ENCODE assay signal across 19 cellular contexts in the genomic region with DNA sequence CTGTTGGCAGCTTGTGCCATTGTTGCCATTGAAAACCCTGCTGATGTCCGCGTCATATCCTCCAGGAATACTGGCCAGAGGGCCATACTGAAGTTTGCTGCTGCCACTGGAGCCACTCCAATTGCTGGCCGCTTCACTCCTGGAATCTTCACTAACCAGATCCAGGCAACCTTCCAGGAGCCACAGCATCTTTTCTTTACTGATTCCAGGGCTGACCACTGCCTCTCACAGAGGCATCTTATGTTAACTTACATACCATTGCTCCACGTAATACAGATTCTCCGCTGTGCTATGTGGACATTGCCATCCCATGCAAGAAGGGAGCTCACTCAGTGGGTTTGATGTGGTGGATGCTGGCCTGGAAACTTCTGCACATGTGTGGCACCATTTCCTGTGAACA.
DNase-seq lines count a peak whose midpoint lies in the region; ATAC-seq and TF ChIP-seq lines count a peak whose summit lies in the region.
"Had no signal": no experiment of that assay in that cellular context is flagged by ENCODE, and none has a peak within 500 bp of the region (broad histone marks: within the 10 kb centered on the region; RNA-seq: fewer than 3 reads in every experiment).

No MANE protein-coding gene starts in this region.

- no peaks in the 10 kb centered on the region for H3K4me1 Mint-ChIP-seq in T-helper 2 cell treated with Interferon-gamma antibody and Interleukin-4, amounts not matched to agents 5 μg/mL and 100 μg/mL, for 36 hours (ENCODE audit: low read depth)
- H3K4me1 Mint-ChIP-seq: CD14-positive monocyte, T-cell had no signal

- DNase-seq in EH (ENCODE audit: low read depth), result peak; percentile 75
- peak; percentile 49 for DNase-seq in fibroblast of gingiva (ENCODE audit: low read depth)
- peak; percentile 70 for DNase-seq in stromal cell of bone marrow (ENCODE audit: low read depth)
- no peak for DNase-seq in DMS53 treated with DMSO at 0.1 percent for 48 hours (lab: John Stamatoyannopoulos, UW; ENCODE audit: unreplicated experiment)
- no peak for DNase-seq in middle frontal gyrus (ENCODE audit: extremely low spot score, low spot score)
- DNase-seq in T-helper 2 cell treated with Interferon-gamma antibody and Interleukin-4, amounts not matched to agents 5 μg/mL and 100 μg/mL, for 36 hours (ENCODE audit: low spot score), result no peak
- DNase-seq: AML-193, COR-L47, DMS153, KG1, NCI-H1436 treated with DMSO at 0.1 percent for 48 hours, NCI-H2029 treated with DMSO at 0.1 percent for 48 hours, NCI-H2171 treated with DMSO at 0.1 percent for 48 hours, NCI-H748 treated with DMSO at 0.1 percent for 48 hours, OCI-M1, T-cell had no signal

- no peak overlapping the region for H3K4me3 Mint-ChIP-seq in T-helper 2 cell treated with Interferon-gamma antibody and Interleukin-4, amounts not matched to agents 5 μg/mL and 100 μg/mL, for 36 hours
- H3K4me3 Mint-ChIP-seq: CD14-positive monocyte, T-cell had no signal

- no peak overlapping the region for H3K27ac Mint-ChIP-seq in T-helper 2 cell treated with Interferon-gamma antibody and Interleukin-4, amounts not matched to agents 5 μg/mL and 100 μg/mL, for 36 hours
- H3K27ac Mint-ChIP-seq: CD14-positive monocyte, T-cell had no signal

- H3K9me3 Mint-ChIP-seq in T-helper 2 cell treated with Interferon-gamma antibody and Interleukin-4, amounts not matched to agents 5 μg/mL and 100 μg/mL, for 36 hours, result peaks cover 5% of the 10 kb centered on the region
- H3K9me3 Mint-ChIP-seq: T-cell had no signal

- ATAC-seq in SK-N-SH treated with all-trans-retinoic acid at 6 μM for 48 hours (peak; percentile 98), GM18517 (IDR thresholded peaks at IDR 0.05; ENCODE audit: unreplicated experiment) (no peak)
- ATAC-seq: T-cell had no signal

- no peaks in the 10 kb centered on the region for H3K36me3 Mint-ChIP-seq in T-helper 2 cell treated with Interferon-gamma antibody and Interleukin-4, amounts not matched to agents 5 μg/mL and 100 μg/mL, for 36 hours (ENCODE audit: low read depth)
- H3K36me3 Mint-ChIP-seq: CD14-positive monocyte, T-cell had no signal

- H3K27me3 Mint-ChIP-seq in T-helper 2 cell treated with Interferon-gamma antibody and Interleukin-4, amounts not matched to agents 5 μg/mL and 100 μg/mL, for 36 hours (ENCODE audit: low read depth), result no peaks in the 10 kb centered on the region
- H3K27me3 Mint-ChIP-seq: T-cell had no signal

TF ChIP-seq in SK-N-SH treated with all-trans-retinoic acid at 6 μM for 48 hours, 23 proteins besides CTCF, POLR2A, EP300 and RAD21:
- TF ChIP-seq ARNTL (CRISPR knock-in tag; IDR thresholded peaks at IDR 0.05; ENCODE audit: borderline replicate concordance, low read depth) (no peak), BACH2 (CRISPR knock-in tag; IDR thresholded peaks at IDR 0.05; ENCODE audit: borderline replicate concordance) (no peak), SNAI2 (CRISPR knock-in tag; IDR thresholded peaks at IDR 0.05) (no peak), ZFP30 (CRISPR knock-in tag; IDR thresholded peaks at IDR 0.05) (no peak), TOX (CRISPR knock-in tag; IDR thresholded peaks at IDR 0.05; ENCODE audit: borderline replicate concordance) (no peak), ZNF8 (CRISPR knock-in tag; IDR thresholded peaks at IDR 0.05) (no peak), OSR1 (CRISPR knock-in tag; IDR thresholded peaks at IDR 0.05) (no peak), RARB (CRISPR knock-in tag; IDR thresholded peaks at IDR 0.05) (no peak), ESRRG (CRISPR knock-in tag; IDR thresholded peaks at IDR 0.05) (no peak), PPARA (CRISPR knock-in tag; IDR thresholded peaks at IDR 0.05; ENCODE audit: borderline replicate concordance) (no peak), ZNF565 (CRISPR knock-in tag; conservative IDR thresholded peaks at IDR 0.05; ENCODE audit: low read depth) (no peak)
- TF ChIP-seq, protein P1, sequence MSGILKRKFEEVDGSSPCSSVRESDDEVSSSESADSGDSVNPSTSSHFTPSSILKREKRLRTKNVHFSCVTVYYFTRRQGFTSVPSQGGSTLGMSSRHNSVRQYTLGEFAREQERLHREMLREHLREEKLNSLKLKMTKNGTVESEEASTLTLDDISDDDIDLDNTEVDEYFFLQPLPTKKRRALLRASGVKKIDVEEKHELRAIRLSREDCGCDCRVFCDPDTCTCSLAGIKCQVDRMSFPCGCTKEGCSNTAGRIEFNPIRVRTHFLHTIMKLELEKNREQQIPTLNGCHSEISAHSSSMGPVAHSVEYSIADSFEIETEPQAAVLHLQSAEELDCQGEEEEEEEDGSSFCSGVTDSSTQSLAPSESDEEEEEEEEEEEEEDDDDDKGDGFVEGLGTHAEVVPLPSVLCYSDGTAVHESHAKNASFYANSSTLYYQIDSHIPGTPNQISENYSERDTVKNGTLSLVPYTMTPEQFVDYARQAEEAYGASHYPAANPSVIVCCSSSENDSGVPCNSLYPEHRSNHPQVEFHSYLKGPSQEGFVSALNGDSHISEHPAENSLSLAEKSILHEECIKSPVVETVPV (CRISPR knock-in tag; IDR thresholded peaks at IDR 0.05), result no peak
- TF ChIP-seq, protein P2, sequence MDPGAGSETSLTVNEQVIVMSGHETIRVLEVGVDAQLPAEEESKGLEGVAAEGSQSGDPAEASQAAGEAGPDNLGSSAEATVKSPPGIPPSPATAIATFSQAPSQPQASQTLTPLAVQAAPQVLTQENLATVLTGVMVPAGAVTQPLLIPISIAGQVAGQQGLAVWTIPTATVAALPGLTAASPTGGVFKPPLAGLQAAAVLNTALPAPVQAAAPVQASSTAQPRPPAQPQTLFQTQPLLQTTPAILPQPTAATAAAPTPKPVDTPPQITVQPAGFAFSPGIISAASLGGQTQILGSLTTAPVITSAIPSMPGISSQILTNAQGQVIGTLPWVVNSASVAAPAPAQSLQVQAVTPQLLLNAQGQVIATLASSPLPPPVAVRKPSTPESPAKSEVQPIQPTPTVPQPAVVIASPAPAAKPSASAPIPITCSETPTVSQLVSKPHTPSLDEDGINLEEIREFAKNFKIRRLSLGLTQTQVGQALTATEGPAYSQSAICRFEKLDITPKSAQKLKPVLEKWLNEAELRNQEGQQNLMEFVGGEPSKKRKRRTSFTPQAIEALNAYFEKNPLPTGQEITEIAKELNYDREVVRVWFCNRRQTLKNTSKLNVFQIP (CRISPR knock-in tag; IDR thresholded peaks at IDR 0.05; ENCODE audit: borderline replicate concordance, low read depth), result no peak
- TF ChIP-seq, protein P3, sequence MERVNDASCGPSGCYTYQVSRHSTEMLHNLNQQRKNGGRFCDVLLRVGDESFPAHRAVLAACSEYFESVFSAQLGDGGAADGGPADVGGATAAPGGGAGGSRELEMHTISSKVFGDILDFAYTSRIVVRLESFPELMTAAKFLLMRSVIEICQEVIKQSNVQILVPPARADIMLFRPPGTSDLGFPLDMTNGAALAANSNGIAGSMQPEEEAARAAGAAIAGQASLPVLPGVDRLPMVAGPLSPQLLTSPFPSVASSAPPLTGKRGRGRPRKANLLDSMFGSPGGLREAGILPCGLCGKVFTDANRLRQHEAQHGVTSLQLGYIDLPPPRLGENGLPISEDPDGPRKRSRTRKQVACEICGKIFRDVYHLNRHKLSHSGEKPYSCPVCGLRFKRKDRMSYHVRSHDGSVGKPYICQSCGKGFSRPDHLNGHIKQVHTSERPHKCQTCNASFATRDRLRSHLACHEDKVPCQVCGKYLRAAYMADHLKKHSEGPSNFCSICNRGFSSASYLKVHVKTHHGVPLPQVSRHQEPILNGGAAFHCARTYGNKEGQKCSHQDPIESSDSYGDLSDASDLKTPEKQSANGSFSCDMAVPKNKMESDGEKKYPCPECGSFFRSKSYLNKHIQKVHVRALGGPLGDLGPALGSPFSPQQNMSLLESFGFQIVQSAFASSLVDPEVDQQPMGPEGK (CRISPR knock-in tag; IDR thresholded peaks at IDR 0.05; ENCODE audit: borderline replicate concordance), result no peak

Comparison
In these comparisons a context has a peak if more than half of its experiments do, and no peak if none do; other contexts are left out.
1. DNase-seq: peak in EH (single experiment), fibroblast of gingiva (single experiment) and stromal cell of bone marrow (single experiment); none in DMS53 treated with DMSO at 0.1 percent for 48 hours (single experiment), middle frontal gyrus (single experiment) and T-helper 2 cell treated with Interferon-gamma antibody and Interleukin-4, amounts not matched to agents 5 μg/mL and 100 μg/mL, for 36 hours (single experiment).